In the genomic region with DNA sequence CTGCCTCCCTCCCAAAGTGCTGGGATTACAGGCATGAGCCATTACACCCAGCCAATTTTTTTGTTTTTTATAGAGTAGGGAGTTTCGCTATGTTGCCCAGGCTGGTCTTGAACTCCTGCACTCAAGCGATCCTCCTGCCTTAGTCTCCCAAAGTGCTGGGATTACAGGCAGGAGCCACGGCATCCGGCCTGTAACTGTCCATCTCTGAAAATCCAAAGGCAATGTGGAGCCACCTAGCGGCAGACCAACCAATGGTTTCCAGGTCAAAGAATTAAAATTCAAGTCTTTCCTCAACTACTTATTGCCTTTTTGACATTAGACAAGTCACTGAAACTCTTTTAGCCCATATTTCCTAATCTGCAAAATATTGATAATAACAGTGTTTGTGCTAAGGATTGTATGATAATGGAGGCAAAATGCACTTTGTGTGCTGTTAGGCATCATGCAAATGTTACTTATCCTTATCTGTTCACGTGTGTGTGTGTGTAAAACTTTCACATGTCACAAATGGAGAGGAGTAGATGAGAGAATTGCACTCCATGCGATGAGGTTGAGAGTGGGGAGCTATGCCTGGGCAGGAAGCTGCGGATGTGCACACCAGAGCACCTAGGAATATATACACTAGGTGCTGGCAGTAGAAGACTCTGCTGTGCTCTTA, we compare ENCODE assay signal across 9 cellular contexts.
DNase-seq lines count a peak whose midpoint lies in the region; ATAC-seq and TF ChIP-seq lines count a peak whose summit lies in the region.
"Had no signal": no experiment of that assay in that cellular context is flagged by ENCODE, and none has a peak within 500 bp of the region (broad histone marks: within the 10 kb centered on the region; RNA-seq: fewer than 3 reads in every experiment).

No MANE protein-coding gene starts in this region.

- ATAC-seq in HG02885 (IDR thresholded peaks at IDR 0.05; ENCODE audit: poor library complexity, unreplicated experiment), result peak; percentile 65

- H2AFZ ChIP-seq in ACC112 (ENCODE audit: low read length, unreplicated experiment), result no peak overlapping the region

- DNase-seq in NT2/D1 (ENCODE audit: low read depth, low spot score) (peak; percentile 63), amniotic epithelial cell (ENCODE audit: low read depth) (peak; percentile 78), iPS DF 4.7 (ENCODE audit: extremely low read depth, low spot score) (peak; percentile 41), DMS153 (lab: John Stamatoyannopoulos, UW) (no peak)
- DNase-seq in stimulated activated CD4-positive, alpha-beta T cell treated with anti-CD3 and anti-CD28 coated beads, Interleukin-2, amount 100 ng/mL, for 24 hours, result peak; percentile 36 to 66

- TF ChIP-seq CTCF in GM12873 (IDR thresholded peaks at IDR 0.05; ENCODE audit: insufficient read depth, low read depth, low read length, missing control alignments), result peak; percentile 76

- peaks cover 33% of the 10 kb centered on the region for H3K4me1 ChIP-seq in ACC112 (ENCODE audit: control insufficient read depth, insufficient read depth, low read length, unreplicated experiment)
- no peaks in the 10 kb centered on the region for H3K4me1 ChIP-seq in NT2/D1 (ENCODE audit: insufficient read depth, insufficient read length)

- H3K9ac ChIP-seq in NT2/D1 (ENCODE audit: insufficient read length, low read depth), result no peak overlapping the region

- H3K4me3 ChIP-seq in ACC112 (ENCODE audit: low read depth, low read length) (no peak overlapping the region), NT2/D1 (ENCODE audit: insufficient read length, low read depth) (no peak overlapping the region)

- H3K27ac ChIP-seq in ACC112 (ENCODE audit: low read depth, low read length), result peak overlapping the region; percentile 33; the same call in 1 of the 2 replicates
- H3K27ac ChIP-seq: epithelial cell of prostate had no signal

- H3K27me3 ChIP-seq in ACC112 (ENCODE audit: insufficient read depth, low read length), result no peaks in the 10 kb centered on the region
- no peaks in the 10 kb centered on the region for H3K27me3 ChIP-seq in NT2/D1 (ENCODE audit: insufficient read depth, insufficient read length)

- H3K36me3 ChIP-seq in ACC112 (ENCODE audit: insufficient read depth, low read length), result peaks cover 14% of the 10 kb centered on the region
- no peaks in the 10 kb centered on the region for H3K36me3 ChIP-seq in NT2/D1 (ENCODE audit: insufficient read depth, insufficient read length, low read length)

- H3K9me3 ChIP-seq in NT2/D1 (ENCODE audit: insufficient read depth, low read length), result no peaks in the 10 kb centered on the region

- peaks cover 78% of the 10 kb centered on the region for H3K79me2 ChIP-seq in ACC112 (ENCODE audit: control insufficient read depth, insufficient read depth, low read length, unreplicated experiment)
